12 cellular contexts compared by ENCODE assay signal in the genomic region with DNA sequence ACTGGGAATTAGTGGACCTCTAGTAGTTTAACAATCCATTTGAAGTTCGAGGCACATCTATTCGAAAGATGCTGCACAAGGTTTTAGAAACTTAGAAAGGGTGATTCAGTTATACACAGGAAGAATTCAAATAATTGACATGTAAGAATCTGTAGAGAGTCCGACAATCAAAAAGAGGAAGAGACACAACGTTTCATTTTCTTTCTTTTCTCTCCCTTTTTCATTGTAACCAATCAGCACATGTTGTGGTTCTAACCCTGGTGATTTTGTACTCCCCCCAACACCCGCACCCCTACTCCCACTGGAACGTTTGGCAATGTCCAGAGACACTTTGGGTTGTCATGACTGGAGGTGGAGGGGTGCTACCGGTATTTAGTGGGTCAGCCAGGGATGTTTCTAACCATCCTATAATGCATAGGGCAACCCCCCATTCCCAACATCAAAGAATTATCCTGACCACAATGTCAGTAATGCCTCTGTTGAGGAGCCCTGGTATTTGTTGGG. TPM values are rescaled to one million over a fixed set of nuclear protein-coding genes. Genes with fewer than 3 reads are reported as not detected.
DNase-seq lines count a peak whose midpoint lies in the region; ATAC-seq and TF ChIP-seq lines count a peak whose summit lies in the region.
"Had no signal": no experiment of that assay in that cellular context is flagged by ENCODE, and none has a peak within 500 bp of the region (broad histone marks: within the 10 kb centered on the region; RNA-seq: fewer than 3 reads in every experiment).

No MANE protein-coding gene starts in this region.

- no TSS peak for BruUV-seq in PC-3 (replicated peaks; lab: Mats Ljungman, UMichigan)

- no peak overlapping the region for H3K27ac ChIP-seq in CD4-positive, alpha-beta T cell (ENCODE audit: low read depth, low read length)
- H3K27ac ChIP-seq in PC-3 (ENCODE audit: low read length) (no peak overlapping the region), esophagus squamous epithelium (peak overlapping the region in 3 of 4 donors; percentile 63 to 86 (median 80)), rectal smooth muscle tissue (ENCODE audit: low read depth, low read length) (peak overlapping the region; percentile 51), adrenal gland (peak overlapping the region in 1 of 5 donors; percentile 35)

- peaks cover 100% of the 10 kb centered on the region for H3K79me2 ChIP-seq in PC-3 (ENCODE audit: low read length)

- H3K4me3 Mint-ChIP-seq in CD4-positive, alpha-beta T cell = peak overlapping the region; percentile 8

- intact Hi-C loops in CD4-positive, alpha-beta T cell (cut with DNase I, micrococcal nuclease) = no loop called here
- intact Hi-C loops in PC-3 (cut with micrococcal nuclease) (no loop called here), esophagus squamous epithelium (cut with DNase I) (no loop called here), adrenal gland (cut with DNase I) (no loop called here)

- H3K4me1 Mint-ChIP-seq in CD4-positive, alpha-beta T cell (ENCODE audit: low read depth) = peaks cover 45% of the 10 kb centered on the region

- H3K27me3 ChIP-seq in CD4-positive, alpha-beta T cell (ENCODE audit: control insufficient read depth, insufficient read depth, low read length) = peaks cover 22% of the 10 kb centered on the region
- H3K27me3 ChIP-seq in PC-3 (ENCODE audit: low read length) = no peaks in the 10 kb centered on the region
- peaks cover 0 to 12% (median 0%) of the 10 kb centered on the region in 4 donors for H3K27me3 ChIP-seq in esophagus squamous epithelium
- H3K27me3 ChIP-seq in rectal smooth muscle tissue (ENCODE audit: control insufficient read depth, insufficient read depth, low read length) = no peaks in the 10 kb centered on the region
- no peaks in the 10 kb centered on the region for H3K27me3 ChIP-seq in adrenal gland

- no peak overlapping the region for H3K27ac Mint-ChIP-seq in CD4-positive, alpha-beta T cell
- H3K27ac Mint-ChIP-seq: stimulated activated effector memory CD8-positive, alpha-beta T cell treated with anti-CD3 and anti-CD28 coated beads, Interleukin-12 subunit alpha, Interleukin-12 subunit beta, amount 100 ng/mL, for 72 hours had no signal

- no peak for TF ChIP-seq CTCF in CD4-positive, alpha-beta T cell (IDR thresholded peaks at IDR 0.05)
- TF ChIP-seq CTCF in PC-3 (conservative IDR thresholded peaks at IDR 0.05; ENCODE audit: low read depth, low read length) (no peak), esophagus squamous epithelium (IDR thresholded peaks at IDR 0.05) (no peak), adrenal gland (IDR thresholded peaks at IDR 0.05) (no peak)

- no peaks in the 10 kb centered on the region for H3K9me2 ChIP-seq in PC-3 (replicated peaks; ENCODE audit: low read length)

- no peaks in the 10 kb centered on the region for H3K9me3 ChIP-seq in CD4-positive, alpha-beta T cell (ENCODE audit: control insufficient read depth, low read length)
- no peaks in the 10 kb centered on the region for H3K9me3 ChIP-seq in PC-3 (ENCODE audit: low read length)
- no peaks in the 10 kb centered on the region for H3K9me3 ChIP-seq in esophagus squamous epithelium
- H3K9me3 ChIP-seq in adrenal gland (replicated peaks in 1 of 3) = no peaks in the 10 kb centered on the region

- 58 to 60% methylated on average over 7 of the region's 7 CpGs for WGBS in esophagus squamous epithelium, 2 donors
- 56 to 65% (median 57%) methylated on average over 7 of the region's 7 CpGs for WGBS in adrenal gland, 4 donors

- peaks cover 63% of the 10 kb centered on the region for H4K20me1 ChIP-seq in PC-3 (ENCODE audit: low read length)

- H3K36me3 ChIP-seq in PC-3 (ENCODE audit: low read depth, low read length) (peaks cover 39% of the 10 kb centered on the region), esophagus squamous epithelium (no peaks in the 10 kb centered on the region), rectal smooth muscle tissue (ENCODE audit: control insufficient read depth, insufficient read depth, low read length) (no peaks in the 10 kb centered on the region), adrenal gland (replicated peaks in 1 of 2) (no peaks in the 10 kb centered on the region)

- H3K9ac ChIP-seq in PC-3 (ENCODE audit: low read length) = no peak overlapping the region
- no peak overlapping the region for H3K9ac ChIP-seq in rectal smooth muscle tissue (ENCODE audit: low read length)

- H3K27me3 Mint-ChIP-seq in CD4-positive, alpha-beta T cell = peaks cover 24% of the 10 kb centered on the region

- CTCF ChIA-PET in CD4-positive, alpha-beta T cell (lab: Charles Lee) = no interaction called here
- CTCF ChIA-PET in PC-3 (lab: Charles Lee) = no interaction called here

- ATAC-seq in CD4-positive, alpha-beta T cell (ENCODE audit: poor library complexity) = no peak
- no peak for ATAC-seq in PC-3
- ATAC-seq in HG03175 (IDR thresholded peaks at IDR 0.05; ENCODE audit: unreplicated experiment) = no peak
- no peak for ATAC-seq in HG03432 (IDR thresholded peaks at IDR 0.05; ENCODE audit: unreplicated experiment)
- ATAC-seq: stimulated activated effector memory CD8-positive, alpha-beta T cell treated with anti-CD3 and anti-CD28 coated beads, Interleukin-12 subunit alpha, Interleukin-12 subunit beta, amount 100 ng/mL, for 72 hours had no signal

- POLR2A ChIA-PET in CD4-positive, alpha-beta T cell (lab: Charles Lee) = no interaction called here
- POLR2A ChIA-PET in PC-3 (lab: Charles Lee; ENCODE audit: unreplicated experiment) = no interaction called here

- in situ Hi-C loops in ACHN (cut with HindIII; ENCODE audit: low pct_ligation_motif_present, low pct_unique_long_range_greater_than_20kb, low sequenced_read_pairs) = no loop called here

- TF ChIP-seq POLR2A in esophagus squamous epithelium (IDR thresholded peaks at IDR 0.05) = no peak
- no peak for TF ChIP-seq POLR2A in adrenal gland (IDR thresholded peaks at IDR 0.05)

- H2AFZ ChIP-seq in PC-3 (ENCODE audit: low read length) = no peak overlapping the region

- no peaks in the 10 kb centered on the region for H3F3A ChIP-seq in PC-3 (ENCODE audit: low read length, unreplicated experiment)

- peak overlapping the region; percentile 89 for H3K4me2 ChIP-seq in PC-3 (ENCODE audit: low read length)

- no peak for DNase-seq in CD4-positive, alpha-beta T cell
- DNase-seq in PC-3 (no peak), esophagus squamous epithelium (lab: John Stamatoyannopoulos, UW) (no peak), ACHN (no peak), adrenal gland (no peak)
- DNase-seq: activated gamma-delta T cell treated with Interleukin-2 at 50 U/mL for 16 hours, COR-L47, NCI-H1092 treated with DMSO at 0.1 percent for 48 hours had no signal

- H3K9me3 Mint-ChIP-seq in CD4-positive, alpha-beta T cell = no peaks in the 10 kb centered on the region
- H3K9me3 Mint-ChIP-seq: stimulated activated effector memory CD8-positive, alpha-beta T cell treated with anti-CD3 and anti-CD28 coated beads, Interleukin-12 subunit alpha, Interleukin-12 subunit beta, amount 100 ng/mL, for 72 hours had no signal

- no peaks in the 10 kb centered on the region for H3K36me3 Mint-ChIP-seq in CD4-positive, alpha-beta T cell (ENCODE audit: low read depth)
- H3K36me3 Mint-ChIP-seq: stimulated activated effector memory CD8-positive, alpha-beta T cell treated with anti-CD3 and anti-CD28 coated beads, Interleukin-12 subunit alpha, Interleukin-12 subunit beta, amount 100 ng/mL, for 72 hours had no signal

- H3K4me1 ChIP-seq in PC-3 (ENCODE audit: insufficient read depth, low read length) (peaks cover 47% of the 10 kb centered on the region), esophagus squamous epithelium (peaks cover 3 to 65% (median 4%) of the 10 kb centered on the region in 3 donors), rectal smooth muscle tissue (ENCODE audit: control insufficient read depth, insufficient read depth, low read length) (peaks cover 13% of the 10 kb centered on the region), adrenal gland (replicated peaks in 1 of 2) (peaks cover 0 to 37% of the 10 kb centered on the region in 2 donors)

- H3K4me3 ChIP-seq in PC-3 (ENCODE audit: low read length) (peak overlapping the region; percentile 78), esophagus squamous epithelium (peak overlapping the region in 1 of 4 donors; percentile 32), rectal smooth muscle tissue (ENCODE audit: low read length) (no peak overlapping the region), adrenal gland (no peak overlapping the region)

RNA-seq across cellular contexts. Expression of a gene that starts 4.9 kb away (rescaled TPM):
- under 1 TPM; 0.11 TPM for total RNA-seq in CD4-positive, alpha-beta T cell
- total RNA-seq in PC-3 (2014; rRNA removed) = 38.7 and 50.3 TPM in 2 replicates
- 1 to 10 TPM in 1 of 4 donors, under 1 TPM in 3; 0.40 to 1.9 (median 0.57) TPM for total RNA-seq in esophagus squamous epithelium
- 1 to 10 TPM in 7 of 8 donors, under 1 TPM in 1; 0.94 to 4.2 (median 1.7) TPM for total RNA-seq in adrenal gland
- 1 to 10 TPM in 1 of 3 donors, under 1 TPM in 2; 0.24 to 1.8 (median 0.54) TPM for polyA plus RNA-seq in adrenal gland

Comparison
In these comparisons a context has a peak if more than half of its experiments do, and no peak if none do; other contexts are left out.
1. H3K27ac ChIP-seq: peak in esophagus squamous epithelium (3 of 4) and rectal smooth muscle tissue (single experiment); none in CD4-positive, alpha-beta T cell (single experiment) and PC-3 (single experiment).